27 cellular contexts compared by ENCODE assay signal in the genomic region with DNA sequence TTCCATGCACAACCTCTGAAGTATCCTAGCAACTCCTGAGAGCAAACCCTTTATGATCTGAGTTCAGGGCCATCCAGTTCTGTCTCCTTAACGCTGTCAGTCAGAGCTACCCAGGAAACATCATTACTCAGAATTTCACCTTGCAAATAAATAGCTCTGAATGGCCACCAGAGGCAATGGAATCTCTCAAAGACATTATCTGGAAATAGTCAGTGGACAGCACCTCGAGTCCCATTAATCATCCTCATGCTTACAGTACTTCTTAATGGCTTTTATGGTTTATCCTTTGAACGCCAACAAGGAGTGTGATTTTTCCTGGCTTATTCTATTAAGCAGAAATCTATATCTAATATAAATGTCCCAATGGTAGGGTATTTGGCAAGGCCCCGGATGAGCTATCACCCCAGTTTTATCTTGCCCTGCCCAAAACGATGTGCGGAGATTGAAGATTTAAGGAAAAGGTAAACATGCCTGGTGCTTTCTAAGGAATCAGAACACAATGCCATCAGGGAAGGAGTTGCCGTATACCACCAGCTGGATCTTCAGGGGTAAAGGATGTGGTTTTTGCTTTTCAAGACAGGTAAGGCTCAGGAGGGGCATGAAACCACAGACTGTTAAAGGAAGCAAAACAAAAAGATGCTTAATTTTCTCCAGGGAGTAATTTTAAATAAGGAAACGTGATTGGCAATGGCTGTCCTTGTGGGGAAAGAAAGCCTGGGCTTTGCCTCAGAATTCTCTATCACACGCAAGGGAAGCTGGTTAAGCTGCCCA.
DNase-seq lines count a peak whose midpoint lies in the region; TF ChIP-seq lines count a peak whose summit lies in the region.
"Had no signal": no experiment of that assay in that cellular context is flagged by ENCODE, and none has a peak within 500 bp of the region (broad histone marks: within the 10 kb centered on the region; RNA-seq: fewer than 3 reads in every experiment).

No MANE protein-coding gene starts in this region.

- H3K4me1 Mint-ChIP-seq in neural crest cell: peaks cover 4% of the 10 kb centered on the region
- H3K4me1 Mint-ChIP-seq: CD4-positive, alpha-beta memory T cell had no signal

- DNase-seq in HT-29 (ENCODE audit: low spot score) (peak; percentile 21), astrocyte of the cerebellum (ENCODE audit: low read depth) (no peak), neural crest cell (ENCODE audit: low read depth, low spot score) (no peak), Peyer's patch (no peak), NCI-H1694 treated with DMSO at 0.1 percent for 48 hours (lab: John Stamatoyannopoulos, UW) (no peak), SHP77 (lab: John Stamatoyannopoulos, UW) (no peak)
- DNase-seq: C1 segment of cervical spinal cord; Caco-2; CD4-positive, alpha-beta memory T cell; DMS79; GOT3; HCEC 1CT; Kasumi-1; MG63; NCI-H1105 treated with DMSO at 0.1 percent for 48 hours; NCI-H146; NCI-H2081; NCI-H2171 treated with DMSO at 0.1 percent for 48 hours; NCI-H524 treated with DMSO at 0.1 percent for 48 hours; NCI-H774; PC-3; Right ventricle myocardium superior; RPMI8226; T-helper 1 cell had no signal

- H3K27me3 Mint-ChIP-seq in neural crest cell (ENCODE audit: low read depth): no peaks in the 10 kb centered on the region

- H3K4me3 ChIP-seq in BLaER1 (no peak overlapping the region), astrocyte of the cerebellum (ENCODE audit: low read depth, low read length) (no peak overlapping the region), Peyer's patch (no peak overlapping the region)
- H3K4me3 ChIP-seq: K562, MG63 had no signal

- peak; percentile 16 for TF ChIP-seq CTCF in astrocyte of the cerebellum (IDR thresholded peaks at IDR 0.05; ENCODE audit: low read depth, low read length, missing control alignments)
- TF ChIP-seq CTCF in neural crest cell (conservative IDR thresholded peaks at IDR 0.05): peak; percentile 32
- no peak for TF ChIP-seq CTCF in Peyer's patch (IDR thresholded peaks at IDR 0.05)

- in situ Hi-C loops in astrocyte of the cerebellum (cut with HindIII; ENCODE audit: low sequenced_read_pairs): no loop called here

- no peak overlapping the region for H3K4me3 Mint-ChIP-seq in neural crest cell
- H3K4me3 Mint-ChIP-seq: CD4-positive, alpha-beta memory T cell had no signal

- H3K9me3 Mint-ChIP-seq in neural crest cell: no peaks in the 10 kb centered on the region

- H3K27ac Mint-ChIP-seq in neural crest cell (ENCODE audit: unreplicated experiment): no peak overlapping the region
- H3K27ac Mint-ChIP-seq: CD4-positive, alpha-beta memory T cell had no signal

- peaks cover 16% of the 10 kb centered on the region for H3K4me1 ChIP-seq in BLaER1
- H3K4me1 ChIP-seq in Peyer's patch: no peaks in the 10 kb centered on the region
- H3K4me1 ChIP-seq: Caco-2 had no signal

- no peak overlapping the region for H3K9ac ChIP-seq in BLaER1

- H3K4me2 ChIP-seq in BLaER1: peak overlapping the region; percentile 56

- H3K27ac ChIP-seq in BLaER1 (no peak overlapping the region), Peyer's patch (no peak overlapping the region)
- H3K27ac ChIP-seq: HL-60 had no signal

- no peaks in the 10 kb centered on the region for H3K36me3 Mint-ChIP-seq in neural crest cell (ENCODE audit: low read depth)
- H3K36me3 Mint-ChIP-seq: CD4-positive, alpha-beta memory T cell had no signal

- H4K20me1 ChIP-seq in BLaER1: no peaks in the 10 kb centered on the region

- H3K9me3 ChIP-seq in BLaER1 (no peaks in the 10 kb centered on the region), Peyer's patch (no peaks in the 10 kb centered on the region)
- H3K9me3 ChIP-seq: Caco-2, MG63 had no signal

- H3K36me3 ChIP-seq in BLaER1 (no peaks in the 10 kb centered on the region), Peyer's patch (no peaks in the 10 kb centered on the region)
- H3K36me3 ChIP-seq: MG63 had no signal

- no peak for TF ChIP-seq POLR2A in Peyer's patch (IDR thresholded peaks at IDR 0.05)

- H3K27me3 ChIP-seq in BLaER1 (no peaks in the 10 kb centered on the region), Peyer's patch (no peaks in the 10 kb centered on the region)
- H3K27me3 ChIP-seq: MG63 had no signal

Comparison
In these comparisons a context has a peak if more than half of its experiments do, and no peak if none do; other contexts are left out.
1. CTCF ChIP-seq: peak in astrocyte of the cerebellum (single experiment) and neural crest cell (single experiment); none in Peyer's patch (0 of 6).